8 cellular contexts compared by ENCODE assay signal in genomic region chr11:74731301-74732094, GRCh38. TPM values are rescaled to one million over a fixed set of nuclear protein-coding genes. Genes with fewer than 3 reads are reported as not detected.
DNase-seq lines count a peak whose midpoint lies in the region; ATAC-seq and TF ChIP-seq lines count a peak whose summit lies in the region.

CHRDL2 (minus strand) TSS chr11:74731426; CDS start chr11:74730888, 538 bp downstream.

- H3K27me3 ChIP-seq in PC-3 (ENCODE audit: low read length), result peaks cover 54% of the 10 kb centered on the region
- peaks cover 48% of the 10 kb centered on the region for H3K27me3 ChIP-seq in fibroblast of lung (ENCODE audit: control insufficient read depth, insufficient read depth, low read length)

- H3K4me1 ChIP-seq in PC-3 (ENCODE audit: insufficient read depth, low read length) (no peaks in the 10 kb centered on the region), fibroblast of lung (ENCODE audit: control insufficient read depth, extremely low read depth, insufficient read depth, low read length) (no peaks in the 10 kb centered on the region)

- H2AFZ ChIP-seq in PC-3 (ENCODE audit: low read length) (no peak within 1 kb of the TSS), fibroblast of lung (ENCODE audit: low read length) (no peak within 1 kb of the TSS)

- no peaks in the 10 kb centered on the region for H3K79me2 ChIP-seq in PC-3 (ENCODE audit: low read length)
- H3K79me2 ChIP-seq in fibroblast of lung (ENCODE audit: control insufficient read depth, insufficient read depth, low read length), result no peaks in the 10 kb centered on the region

- H3K9me3 ChIP-seq in PC-3 (ENCODE audit: low read length) (no peaks in the 10 kb centered on the region), fibroblast of lung (ENCODE audit: control insufficient read depth, insufficient read depth, low read depth, low read length) (no peaks in the 10 kb centered on the region)

- CTCF ChIA-PET in PC-3 (lab: Charles Lee), result no interaction called here

- H3F3A ChIP-seq in PC-3 (ENCODE audit: low read length, unreplicated experiment), result no peaks in the 10 kb centered on the region

- H3K4me2 ChIP-seq in PC-3 (ENCODE audit: low read length) (peak within 1 kb of the TSS; percentile 61), fibroblast of lung (ENCODE audit: extremely low read depth, insufficient read depth, low read length) (peak within 1 kb of the TSS; percentile 49)

- H3K36me3 Mint-ChIP-seq in neural crest cell (ENCODE audit: low read depth), result no peaks in the 10 kb centered on the region

- H3K4me3 ChIP-seq in PC-3 (ENCODE audit: low read length), result 0 out of 2 replicates have a peak within 1 kb of the TSS, but pooled peaks have one; percentile 20
- peak within 1 kb of the TSS in 1 of 4 experiments; percentile 40 for H3K4me3 ChIP-seq in fibroblast of lung (replicated peaks in 1 of 4; ENCODE audit: control extremely low read depth in 1 of 4, insufficient read depth in 1 of 4, low read depth in 3 of 4, low read length in 4 of 4)

- peaks cover 84% of the 10 kb centered on the region for H3K27me3 Mint-ChIP-seq in neural crest cell (ENCODE audit: low read depth)

- H3K27ac ChIP-seq in PC-3 (ENCODE audit: low read length) (no peak within 1 kb of the TSS), fibroblast of lung (ENCODE audit: insufficient read depth, low read length) (no peak within 1 kb of the TSS)

- ATAC-seq in PC-3, result no peak
- ATAC-seq in GM19328 (IDR thresholded peaks at IDR 0.05; ENCODE audit: unreplicated experiment), result no peak

- POLR2A ChIA-PET in PC-3 (lab: Charles Lee; ENCODE audit: unreplicated experiment), result no interaction called here

- intact Hi-C loops in PC-3 (cut with micrococcal nuclease), result no loop called here

- TF ChIP-seq CTCF in PC-3 (conservative IDR thresholded peaks at IDR 0.05; ENCODE audit: low read depth, low read length), result no peak
- TF ChIP-seq CTCF in fibroblast of lung (conservative IDR thresholded peaks at IDR 0.05 in 1 of 2, IDR thresholded peaks at IDR 0.05 in 1 of 2; ENCODE audit: low read depth in 1 of 2, low read length in 2 of 2), result no peak
- TF ChIP-seq CTCF in neural crest cell (conservative IDR thresholded peaks at IDR 0.05), result no peak

- no TSS peak for BruUV-seq in PC-3 (replicated peaks; lab: Mats Ljungman, UMichigan)

- peak within 1 kb of the TSS; percentile 72 for H3K4me3 Mint-ChIP-seq in neural crest cell

- no peaks in the 10 kb centered on the region for H3K9me3 Mint-ChIP-seq in neural crest cell

- H3K36me3 ChIP-seq in PC-3 (ENCODE audit: low read depth, low read length) (no peaks in the 10 kb centered on the region), fibroblast of lung (ENCODE audit: control insufficient read depth, insufficient read depth, low read length) (no peaks in the 10 kb centered on the region)

- peak; percentile 80 for DNase-seq in AG20443 (ENCODE audit: low spot score)
- DNase-seq in PC-3, result no peak
- DNase-seq in fibroblast of lung (ENCODE audit: low read depth in 2 of 2), result peak in 1 of 2 donors; percentile 43
- DNase-seq in neural crest cell (ENCODE audit: low read depth, low spot score), result peak; percentile 35
- no peak for DNase-seq in NCI-H2171 treated with DMSO at 0.1 percent for 48 hours (lab: John Stamatoyannopoulos, UW)
- DNase-seq in GM19240 (ENCODE audit: insufficient read length, low spot score), result no peak
- no peak for DNase-seq in NK-92 (lab: John Stamatoyannopoulos, UW; ENCODE audit: unreplicated experiment)

- H3K9me2 ChIP-seq in PC-3 (replicated peaks; ENCODE audit: low read length), result no peaks in the 10 kb centered on the region

- H3K27ac Mint-ChIP-seq in neural crest cell (ENCODE audit: unreplicated experiment), result no peak within 1 kb of the TSS

- no peaks in the 10 kb centered on the region for H4K20me1 ChIP-seq in PC-3 (ENCODE audit: low read length)
- no peaks in the 10 kb centered on the region for H4K20me1 ChIP-seq in fibroblast of lung (ENCODE audit: control insufficient read depth, extremely low read depth, insufficient read depth, low read length)

- H3K9ac ChIP-seq in PC-3 (ENCODE audit: low read length) (no peak within 1 kb of the TSS), fibroblast of lung (ENCODE audit: insufficient read depth, low read length) (no peak within 1 kb of the TSS)

- H3K4me1 Mint-ChIP-seq in neural crest cell, result peaks cover 4% of the 10 kb centered on the region

RNA-seq across cellular contexts. Expression of gene CHRDL2, which starts in this region (rescaled TPM):
- total RNA-seq in PC-3 (2014; rRNA removed) (not detected in 2 replicates), fibroblast of lung (not detected in 2 replicates), neural crest cell (0.35 and 0.55 TPM in 2 replicates)
- not detected in 2 replicates for polyA plus RNA-seq in fibroblast of lung
- polyA plus RNA-seq in fibroblast of lung (2012), result 0.23 TPM in 1 of 2 replicates, not detected in the other
- polyA minus RNA-seq in fibroblast of lung (ENCODE audit: low replicate concordance), result not detected in 2 replicates

Comparison
In these comparisons a context has a peak if more than half of its experiments do, and no peak if none do; other contexts are left out.
1. Peak in DNase-seq in neural crest cell; RNA of the gene not detected or under 1 TPM.